Comparison of ENCODE assay signal across 28 cellular contexts in genomic region chr1:4170953-4171352, GRCh38.
A peak's percentile ranks its signal among the peaks of the same experiment; 100 is the strongest.
DNase-seq lines count a peak whose midpoint lies in the region; ATAC-seq lines count a peak whose summit lies in the region.
"Had no signal": no experiment of that assay in that cellular context is flagged by ENCODE, and none has a peak within 500 bp of the region (broad histone marks: within the 10 kb centered on the region; RNA-seq: fewer than 3 reads in every experiment).

No MANE protein-coding gene starts in this region.

- no peak overlapping the region for H3K9ac ChIP-seq in Karpas-422 (ENCODE audit: low read length)
- H3K9ac ChIP-seq: BLaER1 had no signal

- H3K4me3 ChIP-seq in Karpas-422 (ENCODE audit: low read length), result no peak overlapping the region
- H3K4me3 ChIP-seq: BLaER1, esophagus squamous epithelium, GM12878, heart right ventricle, psoas muscle, SJCRH30, upper lobe of left lung had no signal

- H3K9me3 ChIP-seq in Karpas-422 (ENCODE audit: low read length), result no peaks in the 10 kb centered on the region
- H3K9me3 ChIP-seq: BLaER1, esophagus squamous epithelium, heart right ventricle, neutrophil, psoas muscle, SJCRH30, upper lobe of left lung had no signal

- intact Hi-C loops in posterior cingulate gyrus (cut with DNase I), result no loop called here

- no peak overlapping the region for H3K4me2 ChIP-seq in Karpas-422 (ENCODE audit: low read depth, low read length, poor library complexity, severe bottlenecking)
- H3K4me2 ChIP-seq: BLaER1 had no signal

- H3K36me3 ChIP-seq in Karpas-422 (ENCODE audit: insufficient read depth, low read length), result no peaks in the 10 kb centered on the region
- H3K36me3 ChIP-seq: BLaER1, esophagus squamous epithelium, heart right ventricle, neutrophil, SJCRH30, upper lobe of left lung, WERI-Rb-1 had no signal

- H3K9me2 ChIP-seq in Karpas-422 (replicated peaks; ENCODE audit: insufficient read depth, low read length), result no peaks in the 10 kb centered on the region

- DNase-seq in D341Med (ENCODE audit: low spot score) (peak; percentile 9), Karpas-422 (peak; percentile 27), iPS-NIHi11 (ENCODE audit: low spot score) (peak; percentile 3), posterior cingulate gyrus (peak in 6 of 10 donors; percentile 25 to 91 (median 56)), cerebellum (ENCODE audit: low spot score) (no peak), NCI-H2227 treated with DMSO at 0.1 percent for 48 hours (lab: John Stamatoyannopoulos, UW) (no peak), activated gamma-delta T cell treated with Interleukin-2 at 50 U/mL for 16 hours (no peak)
- DNase-seq: activated CD4-positive, alpha-beta T cell treated with anti-CD3 and anti-CD28 coated beads for 48 hours; activated naive CD4-positive, alpha-beta T cell; activated naive CD8-positive, alpha-beta T cell treated with anti-CD3 and anti-CD28 coated beads, Interleukin-2, amount 50 U/mL, for 24 hours; central memory CD4-positive, alpha-beta T cell; esophagus squamous epithelium; foreskin keratinocyte; heart right ventricle; mesendoderm; NCI-H1092; NCI-H510A; psoas muscle; SJCRH30; stimulated activated naive B cell treated with anti-CD40 and anti-IgM and Interleukin-4, amounts not matched to agents 10 μg/mL and 1 μg/mL and 100 μg/mL, for 72 hours; SW 1271; T-helper 9 cell; upper lobe of left lung; WERI-Rb-1 had no signal

- ATAC-seq in HG02642 (IDR thresholded peaks at IDR 0.05; ENCODE audit: poor library complexity, unreplicated experiment), result no peak
- ATAC-seq: activated naive CD8-positive, alpha-beta T cell treated with anti-CD3 and anti-CD28 coated beads, Interleukin-2, amount 50 U/mL, for 24 hours; foreskin keratinocyte; GM12878; psoas muscle; stimulated activated naive B cell treated with anti-CD40 and anti-IgM and Interleukin-4, amounts not matched to agents 10 μg/mL and 1 μg/mL and 100 μg/mL, for 72 hours had no signal

- H4K20me1 ChIP-seq in Karpas-422 (ENCODE audit: insufficient read depth, low read depth, low read length), result no peaks in the 10 kb centered on the region
- H4K20me1 ChIP-seq: BLaER1 had no signal

- H3K79me2 ChIP-seq in Karpas-422 (ENCODE audit: low read length), result no peaks in the 10 kb centered on the region

- no peaks in the 10 kb centered on the region for H3K4me1 ChIP-seq in Karpas-422 (ENCODE audit: low read length)
- H3K4me1 ChIP-seq: esophagus squamous epithelium, foreskin keratinocyte, heart right ventricle, psoas muscle, SJCRH30, upper lobe of left lung had no signal

- H2AFZ ChIP-seq in Karpas-422 (ENCODE audit: low read length), result no peak overlapping the region

- H3K27me3 ChIP-seq in Karpas-422 (ENCODE audit: low read length), result no peaks in the 10 kb centered on the region
- H3K27me3 ChIP-seq: BLaER1, foreskin keratinocyte, neutrophil, upper lobe of left lung had no signal

- H3K27ac ChIP-seq in Karpas-422 (ENCODE audit: low read length), result no peak overlapping the region
- H3K27ac ChIP-seq: BLaER1, esophagus squamous epithelium, foreskin keratinocyte, heart right ventricle, neutrophil, psoas muscle, SJCRH30, upper lobe of left lung, WERI-Rb-1 had no signal

Comparison
In these comparisons a context has a peak if more than half of its experiments do, and no peak if none do; other contexts are left out.
1. DNase-seq: peak in D341Med (single experiment), Karpas-422 (single experiment), iPS-NIHi11 (single experiment) and posterior cingulate gyrus (6 of 10); none in cerebellum (single experiment), NCI-H2227 treated with DMSO at 0.1 percent for 48 hours (single experiment) and activated gamma-delta T cell treated with Interleukin-2 at 50 U/mL for 16 hours (single experiment).